ENCODE assay signal across 18 cellular contexts in the genomic region with DNA sequence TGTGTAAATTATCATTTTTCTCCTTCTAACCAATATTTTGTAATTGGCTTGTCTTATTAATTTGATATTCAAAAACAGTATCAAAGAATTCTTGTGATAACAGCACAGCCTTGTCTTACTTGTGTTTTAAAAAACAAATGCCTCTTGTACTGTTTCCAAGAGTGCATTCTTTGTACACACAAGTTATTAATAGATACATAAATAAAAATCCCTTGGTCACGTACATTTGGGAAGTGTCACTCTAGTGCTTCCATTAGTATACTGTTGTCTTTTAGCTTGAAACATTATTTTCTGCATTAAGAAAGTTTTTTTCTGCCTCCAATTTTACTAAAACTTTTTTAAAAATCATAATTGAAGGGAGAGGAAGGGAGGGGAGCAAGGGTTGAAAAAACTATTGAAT.
DNase-seq lines count a peak whose midpoint lies in the region; ATAC-seq and FAIRE-seq lines count a peak whose summit lies in the region.
"Had no signal": no experiment of that assay in that cellular context is flagged by ENCODE, and none has a peak within 500 bp of the region (broad histone marks: within the 10 kb centered on the region; RNA-seq: fewer than 3 reads in every experiment).

No MANE protein-coding gene starts in this region.

- DNase-seq in Right ventricle myocardium superior (no peak), cardiac septum (ENCODE audit: low spot score) (no peak), SK-MEL-5 (ENCODE audit: low read depth, low spot score) (peak; percentile 62), left ventricle myocardium superior (no peak), small intestine (no peak), NAMALWA (ENCODE audit: low spot score) (no peak)
- DNase-seq in stimulated activated naive CD4-positive, alpha-beta T cell treated with Interleukin-2 at 50 U/mL for 16 hours (lab: John Stamatoyannopoulos, UW): no peak
- DNase-seq: 8988T; CD4-positive, alpha-beta memory T cell; DMS153; DMS79; GDM1; HCEC 1CT had no signal

- no peaks in the 10 kb centered on the region for H3K9me3 ChIP-seq in small intestine (ENCODE audit: control insufficient read depth, low read depth)
- H3K9me3 ChIP-seq: BLaER1 had no signal

- H3K4me1 ChIP-seq in small intestine (ENCODE audit: control insufficient read depth in 2 of 2, insufficient read depth in 1 of 2, low read depth in 1 of 2, low read length in 1 of 2): no peaks in the 10 kb centered on the region

- no peak overlapping the region for H3K27ac ChIP-seq in small intestine (ENCODE audit: low read depth in 1 of 2, low read length in 1 of 2)
- H3K27ac ChIP-seq: BLaER1 had no signal

- 66 to 82% (median 80%) methylated on average over 1 of the region's 1 CpG for WGBS in small intestine, 3 donors

- in situ Hi-C loops in SK-MEL-5 (cut with HindIII; ENCODE audit: low pct_unique_long_range_greater_than_20kb, low sequenced_read_pairs): no loop called here

- ATAC-seq in Right ventricle myocardium superior (ENCODE audit: poor library complexity): peak; percentile 56
- ATAC-seq in left ventricle myocardium superior: peak; percentile 31
- ATAC-seq: GM23338 had no signal

- H3K4me3 ChIP-seq in small intestine (ENCODE audit: low read depth in 1 of 2, low read length in 2 of 2): no peak overlapping the region
- H3K4me3 ChIP-seq: BLaER1, GM23338 had no signal

- no peaks in the 10 kb centered on the region for H3K27me3 ChIP-seq in small intestine (ENCODE audit: control insufficient read depth in 2 of 2, insufficient read depth in 2 of 2, low read length in 2 of 2)
- H3K27me3 ChIP-seq: BLaER1 had no signal

- FAIRE-seq in small intestine (lab: Jason Lieb, UNC): peak; percentile 19
- FAIRE-seq: GM12892, GM18507, H54 had no signal

- H3K36me3 ChIP-seq in small intestine (ENCODE audit: control insufficient read depth in 2 of 2, insufficient read depth in 2 of 2, low read length in 2 of 2): peaks cover 0 to 3% of the 10 kb centered on the region in 2 donors
- H3K36me3 ChIP-seq: BLaER1 had no signal

- intact Hi-C loops in Right ventricle myocardium superior (cut with DNase I) (loop anchor here (10.0 kb wide), 1 partner anchor 157 kb away; no protein-coding TSS in a partner anchor), cardiac septum (cut with DNase I) (loop anchor here (5.0 kb wide), 1 partner anchor 131 kb away; the partner anchor contains the start of gene PIP5K1B), left ventricle myocardium superior (cut with micrococcal nuclease) (no loop called here)
